ENCODE assay signal across 1 cellular context in genomic region chr20:49216991-49217578, GRCh38.
TF ChIP-seq lines count a peak whose summit lies in the region.

No MANE protein-coding gene starts in this region.

TF ChIP-seq in HepG2, 621 proteins besides CTCF, POLR2A, EP300 and RAD21 (continued from another document and continues in another):
- TF ChIP-seq ZBED4 (CRISPR knock-in tag; IDR thresholded peaks at IDR 0.05; ENCODE audit: borderline replicate concordance) (no peak), MAF1 (CRISPR knock-in tag; IDR thresholded peaks at IDR 0.05; ENCODE audit: borderline replicate concordance) (no peak), MTA1 (CRISPR knock-in tag; IDR thresholded peaks at IDR 0.05; ENCODE audit: borderline replicate concordance) (no peak), CENPBD1 (CRISPR knock-in tag; IDR thresholded peaks at IDR 0.05; ENCODE audit: borderline replicate concordance, low read depth) (no peak), KAT7 (CRISPR knock-in tag; IDR thresholded peaks at IDR 0.05; ENCODE audit: borderline replicate concordance) (peak; percentile 41; the same call in 1 of the 2 replicates), ZNF468 (CRISPR knock-in tag; IDR thresholded peaks at IDR 0.05) (no peak), SNAPC2 (CRISPR knock-in tag; IDR thresholded peaks at IDR 0.05) (no peak), GABPB1 (CRISPR knock-in tag; IDR thresholded peaks at IDR 0.05) (peak; percentile 41; the same call in 1 of the 2 replicates), ZFP62 (CRISPR knock-in tag; IDR thresholded peaks at IDR 0.05) (no peak), ATM (IDR thresholded peaks at IDR 0.05; ENCODE audit: borderline replicate concordance) (no peak), HDAC1 (CRISPR knock-in tag; IDR thresholded peaks at IDR 0.05) (no peak), ZNF24 (IDR thresholded peaks at IDR 0.05) (peak; percentile 65; the same call in 1 of the 2 replicates), ATF6 (CRISPR knock-in tag; conservative IDR thresholded peaks at IDR 0.05) (0 out of 2 replicates have a peak, but pooled peaks have one; percentile 61), ARNT2 (CRISPR knock-in tag; IDR thresholded peaks at IDR 0.05; ENCODE audit: low read depth) (peak; percentile 78), MIXL1 (CRISPR knock-in tag; IDR thresholded peaks at IDR 0.05) (peak; percentile 86), ZFP36L1 (CRISPR knock-in tag; IDR thresholded peaks at IDR 0.05) (peak; percentile 77; the same call in 1 of the 2 replicates), XRCC5 (optimal IDR thresholded peaks at IDR 0.05; ENCODE audit: low read length) (peak; percentile 96), MLX (CRISPR knock-in tag; IDR thresholded peaks at IDR 0.05) (0 out of 2 replicates have a peak, but pooled peaks have one; percentile 48), ZNF724P (CRISPR knock-in tag; IDR thresholded peaks at IDR 0.05; ENCODE audit: borderline replicate concordance) (0 out of 2 replicates have a peak, but pooled peaks have one; percentile 45), ZBTB21 (CRISPR knock-in tag; IDR thresholded peaks at IDR 0.05) (no peak), ZHX1 (CRISPR knock-in tag; IDR thresholded peaks at IDR 0.05; ENCODE audit: low read depth) (no peak), ZSCAN5A (CRISPR knock-in tag; IDR thresholded peaks at IDR 0.05; ENCODE audit: borderline replicate concordance) (no peak), MAZ (IDR thresholded peaks at IDR 0.05; ENCODE audit: borderline replicate concordance, low read depth, low read length) (no peak), MAZ (CRISPR knock-in tag; IDR thresholded peaks at IDR 0.05; ENCODE audit: low read depth) (peak; percentile 53; the same call in 1 of the 2 replicates), ZBTB38 (CRISPR knock-in tag; IDR thresholded peaks at IDR 0.05) (peak; percentile 75), IRF1 (CRISPR knock-in tag; IDR thresholded peaks at IDR 0.05; ENCODE audit: low read depth) (no peak), SATB2 (CRISPR knock-in tag; IDR thresholded peaks at IDR 0.05) (no peak), POGZ (CRISPR knock-in tag; IDR thresholded peaks at IDR 0.05) (peak; percentile 52; the same call in 1 of the 2 replicates), ZSCAN30 (CRISPR knock-in tag; IDR thresholded peaks at IDR 0.05) (no peak), ZNF205 (CRISPR knock-in tag; IDR thresholded peaks at IDR 0.05) (peak; percentile 72; the same call in 1 of the 2 replicates), TRAFD1 (CRISPR knock-in tag; IDR thresholded peaks at IDR 0.05; ENCODE audit: borderline replicate concordance) (no peak), EHMT2 (IDR thresholded peaks at IDR 0.05; ENCODE audit: borderline replicate concordance, low read depth, low read length) (no peak), KMT2A (CRISPR knock-in tag; IDR thresholded peaks at IDR 0.05) (peak; percentile 82; the same call in 1 of the 2 replicates), ASH2L (IDR thresholded peaks at IDR 0.05; ENCODE audit: insufficient read length, low read depth, low read length) (peak; percentile 68), TP53 (CRISPR knock-in tag; conservative IDR thresholded peaks at IDR 0.05) (no peak), ZNF891 (CRISPR knock-in tag; IDR thresholded peaks at IDR 0.05) (no peak), NFATC3 (CRISPR knock-in tag; IDR thresholded peaks at IDR 0.05) (no peak), THYN1 (CRISPR knock-in tag; IDR thresholded peaks at IDR 0.05; ENCODE audit: borderline replicate concordance, low read depth) (no peak), ZNF589 (CRISPR knock-in tag; conservative IDR thresholded peaks at IDR 0.05) (no peak), MATR3 (CRISPR knock-in tag; IDR thresholded peaks at IDR 0.05) (no peak), ZNF337 (CRISPR knock-in tag; IDR thresholded peaks at IDR 0.05; ENCODE audit: borderline replicate concordance, low read depth) (no peak), ZNF639 (CRISPR knock-in tag; conservative IDR thresholded peaks at IDR 0.05) (no peak), ZKSCAN1 (IDR thresholded peaks at IDR 0.05; ENCODE audit: low read length) (0 out of 2 replicates have a peak, but pooled peaks have one; percentile 13), KLF13 (CRISPR knock-in tag; IDR thresholded peaks at IDR 0.05) (no peak), PBX3 (CRISPR knock-in tag; IDR thresholded peaks at IDR 0.05; ENCODE audit: borderline replicate concordance) (no peak), ZNF180 (CRISPR knock-in tag; IDR thresholded peaks at IDR 0.05; ENCODE audit: borderline replicate concordance, low read depth) (no peak), HOMEZ (CRISPR knock-in tag; IDR thresholded peaks at IDR 0.05; ENCODE audit: low read depth) (peak; percentile 92), YEATS4 (CRISPR knock-in tag; IDR thresholded peaks at IDR 0.05; ENCODE audit: borderline replicate concordance) (peak; percentile 44; the same call in 1 of the 2 replicates)
